21 cellular contexts compared by ENCODE assay signal in the genomic region with DNA sequence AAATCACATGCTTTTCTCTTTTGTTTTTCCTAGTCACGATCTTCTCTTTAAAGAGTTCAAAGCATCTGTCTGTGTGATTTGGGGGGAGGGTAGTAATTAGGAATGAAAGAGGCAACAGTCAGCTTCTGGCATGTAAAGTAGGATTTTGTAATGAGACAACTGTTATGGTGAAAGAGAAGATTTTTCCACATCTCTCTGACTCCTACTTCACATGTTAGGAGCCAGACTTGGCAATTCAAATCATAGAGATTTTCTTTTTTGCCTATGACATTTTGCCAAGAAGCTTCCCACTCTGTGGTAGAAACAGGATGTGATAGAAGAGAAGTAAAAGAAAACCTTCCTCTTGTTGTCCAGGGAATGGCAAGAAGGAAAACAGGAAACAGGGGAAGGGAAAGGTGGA. TPM values are rescaled to one million over a fixed set of nuclear protein-coding genes. Genes with fewer than 3 reads are reported as not detected.
DNase-seq lines count a peak whose midpoint lies in the region; ATAC-seq and TF ChIP-seq lines count a peak whose summit lies in the region.
"Had no signal": no experiment of that assay in that cellular context is flagged by ENCODE, and none has a peak within 500 bp of the region (broad histone marks: within the 10 kb centered on the region; RNA-seq: fewer than 3 reads in every experiment).

No MANE protein-coding gene starts in this region.

- no peak overlapping the region for H3K27ac ChIP-seq in thyroid gland
- H3K27ac ChIP-seq: BLaER1, SJSA1, testis had no signal

- H3K9me3 ChIP-seq in thyroid gland, result no peaks in the 10 kb centered on the region
- H3K9me3 ChIP-seq: BLaER1, SJSA1, testis had no signal

- H3K36me3 ChIP-seq in thyroid gland, result no peaks in the 10 kb centered on the region
- H3K36me3 ChIP-seq: BLaER1, SJSA1 had no signal

- H3K4me3 ChIP-seq in thyroid gland (replicated peaks in 1 of 3), result no peak overlapping the region
- H3K4me3 ChIP-seq: BLaER1, SJSA1, testis had no signal

- DNase-seq in EH (ENCODE audit: low read depth) (peak; percentile 79), amniotic epithelial cell (ENCODE audit: low read depth) (peak; percentile 37), fibroblast of peridontal ligament (ENCODE audit: extremely low read depth) (peak; percentile 91), omental fat pad (ENCODE audit: low spot score) (no peak), thyroid gland (no peak), OCI-M2 (lab: John Stamatoyannopoulos, UW; ENCODE audit: unreplicated experiment) (no peak), NCI-H1436 treated with DMSO at 0.1 percent for 48 hours (lab: John Stamatoyannopoulos, UW) (no peak)
- DNase-seq in stimulated activated CD4-positive, alpha-beta T cell treated with anti-CD3 and anti-CD28 coated beads, Interleukin-4, amount 100 ng/mL, for 1 hour, result no peak
- DNase-seq: activated CD4-positive, alpha-beta T cell treated with anti-CD3 and anti-CD28 coated beads, Interleukin-2, amount 50 U/mL, for 1 hour; activated T-cell treated with anti-CD3 and anti-CD28 coated beads, Interleukin-2, amount 50 U/mL, for 1 hour; effector memory CD8-positive, alpha-beta T cell; glutamatergic neuron; immature natural killer cell; NCI-H187 treated with DMSO at 0.1 percent for 48 hours; NCI-H510A treated with DMSO at 0.1 percent for 48 hours; stimulated activated CD4-positive, alpha-beta T cell treated with anti-CD3 and anti-CD28 coated beads, Interleukin-2, amount 100 ng/mL, for 24 hours; testis had no signal

- WGBS in thyroid gland, 2 donors, result 42 to 53% methylated on average over 1 of the region's 1 CpG

- intact Hi-C loops in thyroid gland (cut with DNase I), result no loop called here

- peak; percentile 60 for ATAC-seq in omental fat pad (ENCODE audit: low FRiP score)
- ATAC-seq: activated naive CD4-positive, alpha-beta T cell treated with anti-CD3 and anti-CD28 coated beads, Interleukin-2, amount 50 U/mL, for 72 hours; effector memory CD8-positive, alpha-beta T cell; HepG2 had no signal

- no peak for TF ChIP-seq CTCF in omental fat pad (IDR thresholded peaks at IDR 0.05)
- TF ChIP-seq CTCF in thyroid gland (IDR thresholded peaks at IDR 0.05), result no peak

- no peaks in the 10 kb centered on the region for H3K27me3 ChIP-seq in thyroid gland
- H3K27me3 ChIP-seq: BLaER1, SJSA1, testis had no signal

- H3K4me1 ChIP-seq in thyroid gland, result no peaks in the 10 kb centered on the region
- H3K4me1 ChIP-seq: testis had no signal

- no peak for TF ChIP-seq POLR2A in thyroid gland (IDR thresholded peaks at IDR 0.05)

RNA-seq across cellular contexts. Expression of a gene that starts 38.3 kb away (rescaled TPM):
- 10 to 100 TPM; 19.3 to 51.7 (median 24.9) TPM for total RNA-seq in omental fat pad
- 10 to 100 TPM; 20.3 to 35.0 (median 27.2) TPM for total RNA-seq in thyroid gland

RNA-seq across cellular contexts. Expression of a gene that starts 53.3 kb away (rescaled TPM):
- 100 to 1,000 TPM in 1 of 4 donors, 10 to 100 TPM in 3; 46.1 to 107 (median 65.2) TPM for total RNA-seq in omental fat pad
- 10 to 100 TPM; 18.5 to 38.7 (median 23.4) TPM for total RNA-seq in thyroid gland

Comparison
In these comparisons a context has a peak if more than half of its experiments do, and no peak if none do; other contexts are left out.
1. DNase-seq: peak in EH (single experiment), amniotic epithelial cell (single experiment) and fibroblast of peridontal ligament (single experiment); none in omental fat pad (single experiment), stimulated activated CD4-positive, alpha-beta T cell treated with anti-CD3 and anti-CD28 coated beads, Interleukin-4, amount 100 ng/mL, for 1 hour (single experiment), thyroid gland (0 of 2), OCI-M2 (single experiment) and NCI-H1436 treated with DMSO at 0.1 percent for 48 hours (single experiment).